1 cellular context compared by ENCODE assay signal in genomic region chr7:146654048-146654447, GRCh38.
TF ChIP-seq lines count a peak whose summit lies in the region.

No MANE protein-coding gene starts in this region.

TF ChIP-seq in HEK293, 187 proteins besides CTCF, POLR2A, EP300 and RAD21 (continued from another document and continues in another):
- no peak for TF ChIP-seq ZBTB11 (tag by site-specific recombination; conservative IDR thresholded peaks at IDR 0.05; ENCODE audit: low read depth)
- TF ChIP-seq PBX3 (CRISPR knock-in tag; IDR thresholded peaks at IDR 0.05), result no peak
- TF ChIP-seq ZNF510 (tag by site-specific recombination; IDR thresholded peaks at IDR 0.05; ENCODE audit: insufficient replicate concordance), result no peak
- TF ChIP-seq ZNF660 (tag by site-specific recombination; IDR thresholded peaks at IDR 0.05), result no peak
- no peak for TF ChIP-seq SP2 (tag by site-specific recombination; IDR thresholded peaks at IDR 0.05)
- TF ChIP-seq ZBTB48 (tag by site-specific recombination; IDR thresholded peaks at IDR 0.05), result no peak
- no peak for TF ChIP-seq ZNF654 (tag by site-specific recombination; IDR thresholded peaks at IDR 0.05; ENCODE audit: low read depth)
- TF ChIP-seq ZNF792 (tag by site-specific recombination; IDR thresholded peaks at IDR 0.05), result no peak
- peak; percentile 42; the same call in 1 of the 2 replicates for TF ChIP-seq INSM2 (tag by site-specific recombination; IDR thresholded peaks at IDR 0.05)
- TF ChIP-seq ZNF623 (tag by site-specific recombination; IDR thresholded peaks at IDR 0.05), result no peak
- peak; percentile 50; the same call in 1 of the 2 replicates for TF ChIP-seq ZNF18 (tag by site-specific recombination; IDR thresholded peaks at IDR 0.05)
- TF ChIP-seq GLIS1 (tag by site-specific recombination; IDR thresholded peaks at IDR 0.05), result no peak
- no peak for TF ChIP-seq ZNF311 (tag by site-specific recombination; IDR thresholded peaks at IDR 0.05; ENCODE audit: borderline replicate concordance)
- peak; percentile 73 for TF ChIP-seq ZXDB (tag by site-specific recombination; IDR thresholded peaks at IDR 0.05)
- peak; percentile 75; the same call in 1 of the 2 replicates for TF ChIP-seq KLF7 (tag by site-specific recombination; IDR thresholded peaks at IDR 0.05; ENCODE audit: borderline replicate concordance)
- no peak for TF ChIP-seq ZBTB20 (tag by site-specific recombination; IDR thresholded peaks at IDR 0.05)
- TF ChIP-seq YY2 (tag by site-specific recombination; IDR thresholded peaks at IDR 0.05), result no peak
- TF ChIP-seq ZNF266 (tag by site-specific recombination; IDR thresholded peaks at IDR 0.05; ENCODE audit: low read depth), result no peak
- TF ChIP-seq ZNF529 (tag by site-specific recombination; IDR thresholded peaks at IDR 0.05; ENCODE audit: insufficient replicate concordance), result no peak
- TF ChIP-seq ZNF292 (tag by site-specific recombination; IDR thresholded peaks at IDR 0.05; ENCODE audit: borderline replicate concordance, low read depth), result no peak
- no peak for TF ChIP-seq ZNF580 (tag by site-specific recombination; IDR thresholded peaks at IDR 0.05)
- no peak for TF ChIP-seq ZNF473 (tag by site-specific recombination; IDR thresholded peaks at IDR 0.05)
- no peak for TF ChIP-seq ZNF175 (tag by site-specific recombination; IDR thresholded peaks at IDR 0.05)
- no peak for TF ChIP-seq ZNF350 (tag by site-specific recombination; IDR thresholded peaks at IDR 0.05)
- TF ChIP-seq ZNF16 (tag by site-specific recombination; IDR thresholded peaks at IDR 0.05; ENCODE audit: low read depth), result no peak
- no peak for TF ChIP-seq ZNF10 (tag by site-specific recombination; IDR thresholded peaks at IDR 0.05)
- no peak for TF ChIP-seq ZFP41 (tag by site-specific recombination; IDR thresholded peaks at IDR 0.05; ENCODE audit: borderline replicate concordance)
- TF ChIP-seq GLI4 (tag by site-specific recombination; IDR thresholded peaks at IDR 0.05), result no peak
- no peak for TF ChIP-seq SCRT1 (tag by site-specific recombination; IDR thresholded peaks at IDR 0.05; ENCODE audit: borderline replicate concordance)
- TF ChIP-seq ZNF37A (tag by site-specific recombination; IDR thresholded peaks at IDR 0.05), result no peak
- TF ChIP-seq ZNF302 (tag by site-specific recombination; IDR thresholded peaks at IDR 0.05; ENCODE audit: low read depth), result no peak
- no peak for TF ChIP-seq TSHZ1 (tag by site-specific recombination; IDR thresholded peaks at IDR 0.05; ENCODE audit: borderline replicate concordance)
- TF ChIP-seq ZBTB26 (tag by site-specific recombination; optimal IDR thresholded peaks at IDR 0.05), result no peak
- TF ChIP-seq ZNF426 (tag by site-specific recombination; IDR thresholded peaks at IDR 0.05), result no peak
- no peak for TF ChIP-seq ZNF585B (tag by site-specific recombination; IDR thresholded peaks at IDR 0.05)
- peak; percentile 43; the same call in 1 of the 2 replicates for TF ChIP-seq ZBTB8A (tag by site-specific recombination; IDR thresholded peaks at IDR 0.05)
- no peak for TF ChIP-seq ZNF140 (tag by site-specific recombination; IDR thresholded peaks at IDR 0.05)
- TF ChIP-seq BCL11A (tag by site-specific recombination; IDR thresholded peaks at IDR 0.05; ENCODE audit: low read depth), result no peak
- no peak for TF ChIP-seq ZNF626 (tag by site-specific recombination; IDR thresholded peaks at IDR 0.05)
- TF ChIP-seq ZBTB21 (tag by site-specific recombination; IDR thresholded peaks at IDR 0.05), result 0 out of 2 replicates have a peak, but pooled peaks have one; percentile 25
- TF ChIP-seq ZNF416 (tag by site-specific recombination; IDR thresholded peaks at IDR 0.05), result no peak
- TF ChIP-seq ZSCAN4 (tag by site-specific recombination; IDR thresholded peaks at IDR 0.05), result no peak
- TF ChIP-seq ZEB2 (tag by site-specific recombination; IDR thresholded peaks at IDR 0.05), result peak; percentile 36; the same call in 1 of the 2 replicates
- peak; percentile 85 for TF ChIP-seq TCF7L2 (IDR thresholded peaks at IDR 0.05; ENCODE audit: borderline replicate concordance, low read depth, low read length)
- TF ChIP-seq ZNF19 (tag by site-specific recombination; IDR thresholded peaks at IDR 0.05; ENCODE audit: low read depth), result no peak
- no peak for TF ChIP-seq ZNF155 (tag by site-specific recombination; IDR thresholded peaks at IDR 0.05)
- no peak for TF ChIP-seq ZNF112 (tag by site-specific recombination; IDR thresholded peaks at IDR 0.05)
- no peak for TF ChIP-seq ZNF670 (tag by site-specific recombination; IDR thresholded peaks at IDR 0.05; ENCODE audit: low read depth)
- no peak for TF ChIP-seq ZNF837 (tag by site-specific recombination; IDR thresholded peaks at IDR 0.05)
- no peak for TF ChIP-seq ZNF768 (tag by site-specific recombination; IDR thresholded peaks at IDR 0.05)
- TF ChIP-seq BCL11B (tag by site-specific recombination; IDR thresholded peaks at IDR 0.05; ENCODE audit: low read depth), result no peak
- no peak for TF ChIP-seq HOXC10 (CRISPR knock-in tag; IDR thresholded peaks at IDR 0.05)
- peak; percentile 96 for TF ChIP-seq HOXD13 (CRISPR knock-in tag; IDR thresholded peaks at IDR 0.05; ENCODE audit: borderline replicate concordance)
- no peak for TF ChIP-seq ZNF2 (tag by site-specific recombination; IDR thresholded peaks at IDR 0.05)
- no peak for TF ChIP-seq ZNF530 (tag by site-specific recombination; IDR thresholded peaks at IDR 0.05; ENCODE audit: low read depth)
- no peak for TF ChIP-seq AEBP2 (tag by site-specific recombination; IDR thresholded peaks at IDR 0.05; ENCODE audit: borderline replicate concordance)
- TF ChIP-seq ZNF391 (tag by site-specific recombination; IDR thresholded peaks at IDR 0.05; ENCODE audit: borderline replicate concordance, low read depth), result no peak
- TF ChIP-seq ZNF223 (tag by site-specific recombination; IDR thresholded peaks at IDR 0.05), result no peak
- TF ChIP-seq ZNF658 (tag by site-specific recombination; IDR thresholded peaks at IDR 0.05), result no peak
- no peak for TF ChIP-seq ZFP69B (tag by site-specific recombination; IDR thresholded peaks at IDR 0.05)
- TF ChIP-seq ZNF433 (tag by site-specific recombination; IDR thresholded peaks at IDR 0.05; ENCODE audit: low read depth), result no peak
